16 cellular contexts compared by ENCODE assay signal in the genomic region with DNA sequence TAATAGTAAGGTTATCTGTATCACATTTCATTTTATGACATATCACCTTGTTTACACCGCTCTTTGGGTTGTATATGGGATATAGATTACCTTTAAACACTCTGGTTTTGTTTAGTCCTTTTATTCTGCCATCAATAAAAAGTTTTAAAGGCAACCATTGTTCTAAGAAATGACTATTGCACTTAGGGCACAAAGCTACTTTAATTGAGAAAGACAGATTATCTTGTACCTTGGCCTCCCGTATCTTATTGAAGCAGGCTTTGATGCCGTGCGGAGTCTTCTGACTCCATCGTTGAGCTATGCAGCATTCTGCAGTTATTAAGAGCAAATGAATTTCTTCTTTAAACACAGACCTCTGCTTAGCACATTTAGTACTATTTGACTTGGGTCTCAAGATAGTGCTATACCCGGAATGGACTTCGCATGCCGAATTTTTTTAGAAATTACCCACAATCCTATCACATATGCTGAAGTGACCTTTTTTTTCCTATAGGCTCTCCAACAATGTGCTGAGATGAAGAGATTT. TPM values are rescaled to one million over a fixed set of nuclear protein-coding genes. Genes with fewer than 3 reads are reported as not detected.
DNase-seq lines count a peak whose midpoint lies in the region; ATAC-seq, FAIRE-seq and TF ChIP-seq lines count a peak whose summit lies in the region.
"Had no signal": no experiment of that assay in that cellular context is flagged by ENCODE, and none has a peak within 500 bp of the region (broad histone marks: within the 10 kb centered on the region; RNA-seq: fewer than 3 reads in every experiment).

No MANE protein-coding gene starts in this region.

- no peak overlapping the region for H3K9ac ChIP-seq in fibroblast of lung (ENCODE audit: insufficient read depth, low read length)

- no peaks in the 10 kb centered on the region for H4K20me1 ChIP-seq in fibroblast of lung (ENCODE audit: control insufficient read depth, extremely low read depth, insufficient read depth, low read length)

- H3K36me3 ChIP-seq in fibroblast of lung (ENCODE audit: control insufficient read depth, insufficient read depth, low read length) = peaks cover 1% of the 10 kb centered on the region

- H2AFZ ChIP-seq in fibroblast of lung (ENCODE audit: low read length) = no peak overlapping the region

- peak; percentile 2 for DNase-seq in NCI-H748 (lab: John Stamatoyannopoulos, UW; ENCODE audit: unreplicated experiment)
- no peak for DNase-seq in NCI-H748 treated with DMSO at 0.1 percent for 48 hours (lab: John Stamatoyannopoulos, UW)
- peak; percentile 89 to 93 for DNase-seq in fibroblast of lung (ENCODE audit: low read depth in 2 of 2)
- DNase-seq in omental fat pad (ENCODE audit: low spot score) = no peak
- DNase-seq in NCI-H1092 treated with DMSO at 0.1 percent for 48 hours (lab: John Stamatoyannopoulos, UW) = no peak
- DNase-seq in kidney tubule cell (ENCODE audit: low spot score) = no peak
- no peak for DNase-seq in GM12891 (ENCODE audit: insufficient read length, low spot score)
- DNase-seq: activated naive CD8-positive, alpha-beta T cell treated with anti-CD3 and anti-CD28 coated beads for 36 hours; cortex of kidney; GF-D8; NCI-H2029; occipital lobe; testis had no signal

- H3K9me3 ChIP-seq in fibroblast of lung (ENCODE audit: control insufficient read depth, insufficient read depth, low read depth, low read length) = no peaks in the 10 kb centered on the region
- H3K9me3 ChIP-seq: testis had no signal

- FAIRE-seq in GM12891 (lab: Jason Lieb, UNC) = no peak

- no peaks in the 10 kb centered on the region for H3K27me3 ChIP-seq in fibroblast of lung (ENCODE audit: control insufficient read depth, insufficient read depth, low read length)
- H3K27me3 ChIP-seq: testis had no signal

- no peaks in the 10 kb centered on the region for H3K79me2 ChIP-seq in fibroblast of lung (ENCODE audit: control insufficient read depth, insufficient read depth, low read length)

- H3K4me3 ChIP-seq in fibroblast of lung (replicated peaks in 1 of 4; ENCODE audit: control extremely low read depth in 1 of 4, insufficient read depth in 1 of 4, low read depth in 3 of 4, low read length in 4 of 4) = peak overlapping the region in 1 of 4 experiments; percentile 4
- H3K4me3 ChIP-seq: testis had no signal

- TF ChIP-seq CTCF in fibroblast of lung (conservative IDR thresholded peaks at IDR 0.05 in 1 of 2, IDR thresholded peaks at IDR 0.05 in 1 of 2; ENCODE audit: low read depth in 1 of 2, low read length in 2 of 2) (no peak), omental fat pad (IDR thresholded peaks at IDR 0.05) (no peak)

- peaks cover 15% of the 10 kb centered on the region for H3K4me1 ChIP-seq in fibroblast of lung (ENCODE audit: control insufficient read depth, extremely low read depth, insufficient read depth, low read length)

- ATAC-seq in omental fat pad (ENCODE audit: low FRiP score) (peak; percentile 67), HG03439 (IDR thresholded peaks at IDR 0.05; ENCODE audit: unreplicated experiment) (no peak)
- ATAC-seq: activated CD4-positive, CD25-positive, alpha-beta regulatory T cell treated with anti-CD3 and anti-CD28 coated beads, Interleukin-2, amount 50 U/mL, for 24 hours had no signal

- no peak for TF ChIP-seq POLR2A in GM12891 (IDR thresholded peaks at IDR 0.05; ENCODE audit: low read depth, low read length)

- H3K4me2 ChIP-seq in fibroblast of lung (ENCODE audit: extremely low read depth, insufficient read depth, low read length) = peak overlapping the region; percentile 52

- peak overlapping the region; percentile 83 for H3K27ac ChIP-seq in fibroblast of lung (ENCODE audit: insufficient read depth, low read length)
- H3K27ac ChIP-seq: RWPE1 had no signal

TF ChIP-seq in GM12891, 5 proteins besides CTCF, POLR2A, EP300 and RAD21:
- TF ChIP-seq TAF1 (IDR thresholded peaks at IDR 0.05; ENCODE audit: low read depth, low read length) (no peak), PAX5 (IDR thresholded peaks at IDR 0.05; ENCODE audit: insufficient read depth, low read length, severe bottlenecking) (no peak), POLR2AphosphoS5 (IDR thresholded peaks at IDR 0.05; ENCODE audit: low read depth, low read length) (no peak), SPI1 (IDR thresholded peaks at IDR 0.05; ENCODE audit: low read depth, low read length) (no peak), POU2F2 (IDR thresholded peaks at IDR 0.05; ENCODE audit: low read depth, low read length) (no peak)

RNA-seq across cellular contexts. Expression of a gene that starts 16.7 kb away (rescaled TPM):
- 63.9 and 70.1 TPM in 2 replicates for total RNA-seq in fibroblast of lung
- 48.4 and 70.3 TPM in 2 replicates for polyA plus RNA-seq in fibroblast of lung
- polyA plus RNA-seq in fibroblast of lung (2012) = 31.1 and 43.1 TPM in 2 replicates
- 51.4 and 159 TPM in 2 replicates for polyA minus RNA-seq in fibroblast of lung (ENCODE audit: low replicate concordance)
- total RNA-seq in omental fat pad = 100 to 1,000 TPM in 3 of 4 donors, 10 to 100 TPM in 1; 72.6 to 307 (median 149) TPM
- 1.3 TPM for polyA plus RNA-seq in GM12891 (2012; ENCODE audit: low read depth, missing spikeins)
- total RNA-seq: activated naive CD8-positive, alpha-beta T cell treated with anti-CD3 and anti-CD28 coated beads for 36 hours had no signal

Comparison
In these comparisons a context has a peak if more than half of its experiments do, and no peak if none do; other contexts are left out.
1. DNase-seq: peak in NCI-H748 (single experiment) and fibroblast of lung (2 of 2); none in NCI-H748 treated with DMSO at 0.1 percent for 48 hours (single experiment), omental fat pad (single experiment), NCI-H1092 treated with DMSO at 0.1 percent for 48 hours (single experiment), kidney tubule cell (single experiment) and GM12891 (single experiment).